Comparison of ENCODE assay signal across 13 cellular contexts in the genomic region with DNA sequence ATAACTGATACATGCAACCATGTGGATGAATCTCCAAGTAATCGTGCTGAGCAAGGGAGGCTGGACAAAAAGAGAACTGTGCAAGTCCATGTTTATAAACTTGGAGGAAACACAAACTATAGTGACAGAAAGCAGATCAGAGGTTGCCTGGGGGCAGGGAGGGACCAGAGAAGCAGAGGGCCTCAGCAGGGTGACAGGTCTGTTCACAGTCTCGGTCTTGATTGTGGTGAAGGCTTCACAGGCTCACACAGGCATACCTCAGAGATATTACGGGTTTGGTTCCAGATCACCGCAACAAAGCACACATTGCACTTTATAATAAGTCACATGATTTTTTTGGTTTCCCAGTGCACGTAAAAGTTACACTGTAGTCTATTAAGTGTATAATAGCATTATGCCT. TPM values are rescaled to one million over a fixed set of nuclear protein-coding genes. Genes with fewer than 3 reads are reported as not detected.
DNase-seq lines count a peak whose midpoint lies in the region; ATAC-seq and TF ChIP-seq lines count a peak whose summit lies in the region.
"Had no signal": no experiment of that assay in that cellular context is flagged by ENCODE, and none has a peak within 500 bp of the region (broad histone marks: within the 10 kb centered on the region; RNA-seq: fewer than 3 reads in every experiment).

No MANE protein-coding gene starts in this region.

- peak overlapping the region; percentile 60 for H3K27ac Mint-ChIP-seq in activated CD8-positive, alpha-beta T cell treated with anti-CD3 and anti-CD28 coated beads for 36 hours
- H3K27ac Mint-ChIP-seq in stimulated activated naive B cell treated with anti-CD40 and anti-IgM and Interleukin-4, amounts not matched to agents 10 μg/mL and 1 μg/mL and 100 μg/mL, for 72 hours: no peak overlapping the region

- H3K36me3 Mint-ChIP-seq in activated CD8-positive, alpha-beta T cell treated with anti-CD3 and anti-CD28 coated beads for 36 hours (ENCODE audit: low read depth): peaks cover 11% of the 10 kb centered on the region
- peaks cover 11 to 17% of the 10 kb centered on the region in 2 donors for H3K36me3 Mint-ChIP-seq in stimulated activated naive B cell treated with anti-CD40 and anti-IgM and Interleukin-4, amounts not matched to agents 10 μg/mL and 1 μg/mL and 100 μg/mL, for 72 hours

- peak; percentile 34 for DNase-seq in activated CD8-positive, alpha-beta memory T cell treated with anti-CD3 and anti-CD28 coated beads, Interleukin-2, amount 50 U/mL, for 1 hour (ENCODE audit: extremely low read depth)
- no peak for DNase-seq in activated CD8-positive, alpha-beta memory T cell treated with anti-CD3 and anti-CD28 coated beads for 24 hours
- DNase-seq in activated CD8-positive, alpha-beta T cell treated with anti-CD3 and anti-CD28 coated beads for 36 hours: peak; percentile 72
- peak; percentile 37 for DNase-seq in epithelial cell of esophagus (ENCODE audit: low read depth)
- DNase-seq in stimulated activated naive B cell treated with anti-CD40 and anti-IgM and Interleukin-4, amounts not matched to agents 10 μg/mL and 1 μg/mL and 100 μg/mL, for 72 hours: no peak
- no peak for DNase-seq in SKM-1 treated with dmso at 0.1 percent for 144 hours (lab: John Stamatoyannopoulos, UW; ENCODE audit: unreplicated experiment)
- no peak for DNase-seq in cerebellar nuclear complex (lab: John Stamatoyannopoulos, UW)
- DNase-seq in HUDEP-2 (lab: John Stamatoyannopoulos, UW; ENCODE audit: unreplicated experiment in 76 of 76): no peak
- DNase-seq: DMS 273 treated with DMSO at 0.1 percent for 48 hours; effector CD8-positive, alpha-beta T cell; lower lobe of right lung; T1000 had no signal

- H3K4me1 Mint-ChIP-seq in activated CD8-positive, alpha-beta T cell treated with anti-CD3 and anti-CD28 coated beads for 36 hours (ENCODE audit: low read depth): peaks cover 29% of the 10 kb centered on the region
- peaks cover 8 to 9% of the 10 kb centered on the region in 2 donors for H3K4me1 Mint-ChIP-seq in stimulated activated naive B cell treated with anti-CD40 and anti-IgM and Interleukin-4, amounts not matched to agents 10 μg/mL and 1 μg/mL and 100 μg/mL, for 72 hours

- intact Hi-C loops in activated CD8-positive, alpha-beta T cell treated with anti-CD3 and anti-CD28 coated beads for 36 hours (cut with micrococcal nuclease): no loop called here

- no peak for TF ChIP-seq CTCF in activated CD8-positive, alpha-beta T cell treated with anti-CD3 and anti-CD28 coated beads for 36 hours (IDR thresholded peaks at IDR 0.05)
- no peak for TF ChIP-seq CTCF in epithelial cell of esophagus (IDR thresholded peaks at IDR 0.05; ENCODE audit: insufficient read depth, low read depth, low read length, missing control alignments)

- H3K9me3 Mint-ChIP-seq in activated CD8-positive, alpha-beta T cell treated with anti-CD3 and anti-CD28 coated beads for 36 hours: no peaks in the 10 kb centered on the region
- H3K9me3 Mint-ChIP-seq in stimulated activated naive B cell treated with anti-CD40 and anti-IgM and Interleukin-4, amounts not matched to agents 10 μg/mL and 1 μg/mL and 100 μg/mL, for 72 hours: no peaks in the 10 kb centered on the region

- peak; percentile 94 for ATAC-seq in activated CD8-positive, alpha-beta T cell treated with anti-CD3 and anti-CD28 coated beads for 36 hours
- ATAC-seq in stimulated activated naive B cell treated with anti-CD40 and anti-IgM and Interleukin-4, amounts not matched to agents 10 μg/mL and 1 μg/mL and 100 μg/mL, for 72 hours (replicated peaks): peak; percentile 51 to 57

- POLR2A ChIA-PET in activated CD8-positive, alpha-beta T cell treated with anti-CD3 and anti-CD28 coated beads for 36 hours (lab: Charles Lee): no interaction called here

- H3K4me3 Mint-ChIP-seq in activated CD8-positive, alpha-beta T cell treated with anti-CD3 and anti-CD28 coated beads for 36 hours: no peak overlapping the region
- H3K4me3 Mint-ChIP-seq in stimulated activated naive B cell treated with anti-CD40 and anti-IgM and Interleukin-4, amounts not matched to agents 10 μg/mL and 1 μg/mL and 100 μg/mL, for 72 hours: no peak overlapping the region

- CTCF ChIA-PET in activated CD8-positive, alpha-beta T cell treated with anti-CD3 and anti-CD28 coated beads for 36 hours (lab: Charles Lee): interaction anchor here (4.0 kb wide), 1 partner anchor 29 kb away, joined by 30 read pairs; a partner anchor contains a TSS

- no peaks in the 10 kb centered on the region for H3K27me3 Mint-ChIP-seq in activated CD8-positive, alpha-beta T cell treated with anti-CD3 and anti-CD28 coated beads for 36 hours
- no peaks in the 10 kb centered on the region for H3K27me3 Mint-ChIP-seq in stimulated activated naive B cell treated with anti-CD40 and anti-IgM and Interleukin-4, amounts not matched to agents 10 μg/mL and 1 μg/mL and 100 μg/mL, for 72 hours

- no peak overlapping the region for H3K4me3 ChIP-seq in epithelial cell of esophagus (ENCODE audit: low read length)
- H3K4me3 ChIP-seq: lower lobe of right lung, thoracic aorta had no signal

RNA-seq across cellular contexts. Expression of a gene that starts 28.5 kb away (rescaled TPM):
- total RNA-seq in activated CD8-positive, alpha-beta T cell treated with anti-CD3 and anti-CD28 coated beads for 36 hours: 10 to 100 TPM; 80.4 to 86.7 TPM

RNA-seq across cellular contexts. Expression of a gene that starts 54.7 kb away (rescaled TPM):
- under 1 TPM in 1 of 2 experiments, not detected in 1; 0.29 TPM for total RNA-seq in activated CD8-positive, alpha-beta T cell treated with anti-CD3 and anti-CD28 coated beads for 36 hours
- total RNA-seq: thoracic aorta had no signal

RNA-seq across cellular contexts. Expression of a gene that starts 59.5 kb away (rescaled TPM):
- total RNA-seq in activated CD8-positive, alpha-beta T cell treated with anti-CD3 and anti-CD28 coated beads for 36 hours: under 1 TPM; 0.83 to 0.99 TPM
- total RNA-seq: thoracic aorta had no signal

Comparison
In these comparisons a context has a peak if more than half of its experiments do, and no peak if none do; other contexts are left out.
1. DNase-seq: peak in activated CD8-positive, alpha-beta memory T cell treated with anti-CD3 and anti-CD28 coated beads, Interleukin-2, amount 50 U/mL, for 1 hour (single experiment), activated CD8-positive, alpha-beta T cell treated with anti-CD3 and anti-CD28 coated beads for 36 hours (single experiment) and epithelial cell of esophagus (single experiment); none in activated CD8-positive, alpha-beta memory T cell treated with anti-CD3 and anti-CD28 coated beads for 24 hours (single experiment), stimulated activated naive B cell treated with anti-CD40 and anti-IgM and Interleukin-4, amounts not matched to agents 10 μg/mL and 1 μg/mL and 100 μg/mL, for 72 hours (single experiment), SKM-1 treated with dmso at 0.1 percent for 144 hours (single experiment), cerebellar nuclear complex (0 of 2) and HUDEP-2 (0 of 76).